Comparison of ENCODE assay signal across 8 cellular contexts in the genomic region with DNA sequence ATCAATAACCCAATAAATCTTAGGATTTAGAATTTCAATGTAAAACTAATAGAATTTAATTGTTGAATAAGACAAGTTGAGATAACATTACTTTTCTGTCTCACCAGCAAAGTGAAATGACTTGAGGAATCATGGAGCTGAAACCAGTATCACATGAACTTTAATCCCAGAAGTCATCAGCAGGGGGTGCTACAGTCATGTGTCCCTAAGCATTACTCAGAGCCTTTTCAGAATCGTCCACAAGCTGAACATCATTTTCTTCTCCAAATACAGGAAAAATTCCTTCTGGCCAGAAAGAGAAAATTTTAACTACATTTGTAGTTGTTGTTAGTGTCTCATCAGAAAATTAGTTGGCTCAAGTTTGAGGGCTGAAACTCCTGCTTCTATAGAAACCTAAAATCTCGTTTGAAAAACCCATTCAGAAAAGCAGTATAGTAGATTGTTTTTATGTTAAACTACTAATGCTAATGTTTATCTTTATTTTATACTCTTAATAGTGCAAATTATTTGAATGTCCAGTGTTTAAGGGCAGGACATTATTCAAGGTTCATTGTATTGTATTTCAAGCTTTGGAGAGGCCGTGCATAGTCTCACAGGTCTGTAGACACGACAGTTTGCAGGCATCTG.
DNase-seq lines count a peak whose midpoint lies in the region; ATAC-seq and TF ChIP-seq lines count a peak whose summit lies in the region.

No MANE protein-coding gene starts in this region.

- in situ Hi-C loops in Caki2 (cut with HindIII; ENCODE audit: low pct_unique_long_range_greater_than_20kb, low sequenced_read_pairs): no loop called here

- ATAC-seq in GM18511 (IDR thresholded peaks at IDR 0.05; ENCODE audit: unreplicated experiment): peak; percentile 78
- ATAC-seq in HG03354 (IDR thresholded peaks at IDR 0.05; ENCODE audit: poor library complexity, severe bottlenecking, unreplicated experiment): peak; percentile 81
- no peak for ATAC-seq in GM21576 (IDR thresholded peaks at IDR 0.05; ENCODE audit: unreplicated experiment)

- H3K27me3 Mint-ChIP-seq in nephron (ENCODE audit: low read depth): no peaks in the 10 kb centered on the region
- H3K27me3 Mint-ChIP-seq in activated T-cell treated with anti-CD3 and anti-CD28 coated beads, Interleukin-2, amount 50 U/mL, for 24 hours: no peaks in the 10 kb centered on the region

- H3K36me3 Mint-ChIP-seq in nephron (ENCODE audit: low read depth): no peaks in the 10 kb centered on the region
- H3K36me3 Mint-ChIP-seq in activated T-cell treated with anti-CD3 and anti-CD28 coated beads, Interleukin-2, amount 50 U/mL, for 24 hours (ENCODE audit: low read depth): no peaks in the 10 kb centered on the region

- H3K9me3 Mint-ChIP-seq in nephron: peaks cover 3% of the 10 kb centered on the region
- H3K9me3 Mint-ChIP-seq in activated T-cell treated with anti-CD3 and anti-CD28 coated beads, Interleukin-2, amount 50 U/mL, for 24 hours: no peaks in the 10 kb centered on the region

- no peak overlapping the region for H3K4me3 Mint-ChIP-seq in nephron
- no peak overlapping the region for H3K4me3 Mint-ChIP-seq in activated T-cell treated with anti-CD3 and anti-CD28 coated beads, Interleukin-2, amount 50 U/mL, for 24 hours

- DNase-seq in Caki2 (ENCODE audit: low read depth) (peak; percentile 9), NCI-H82 (lab: John Stamatoyannopoulos, UW) (peak; percentile 85), ecto neural progenitor cell (ENCODE audit: low spot score) (peak; percentile 51)
- DNase-seq in activated T-cell treated with anti-CD3 and anti-CD28 coated beads, Interleukin-2, amount 50 U/mL, for 24 hours: no peak

- no peak overlapping the region for H3K27ac Mint-ChIP-seq in nephron
- H3K27ac Mint-ChIP-seq in activated T-cell treated with anti-CD3 and anti-CD28 coated beads, Interleukin-2, amount 50 U/mL, for 24 hours: no peak overlapping the region

- no peaks in the 10 kb centered on the region for H3K4me1 Mint-ChIP-seq in nephron
- no peaks in the 10 kb centered on the region for H3K4me1 Mint-ChIP-seq in activated T-cell treated with anti-CD3 and anti-CD28 coated beads, Interleukin-2, amount 50 U/mL, for 24 hours (ENCODE audit: low read depth)

- peak; percentile 59 to 60 (median 60) for TF ChIP-seq CTCF in nephron (IDR thresholded peaks at IDR 0.05; ENCODE audit: unreplicated experiment in 3 of 3)
